Comparison of ENCODE assay signal across 13 cellular contexts in the genomic region with DNA sequence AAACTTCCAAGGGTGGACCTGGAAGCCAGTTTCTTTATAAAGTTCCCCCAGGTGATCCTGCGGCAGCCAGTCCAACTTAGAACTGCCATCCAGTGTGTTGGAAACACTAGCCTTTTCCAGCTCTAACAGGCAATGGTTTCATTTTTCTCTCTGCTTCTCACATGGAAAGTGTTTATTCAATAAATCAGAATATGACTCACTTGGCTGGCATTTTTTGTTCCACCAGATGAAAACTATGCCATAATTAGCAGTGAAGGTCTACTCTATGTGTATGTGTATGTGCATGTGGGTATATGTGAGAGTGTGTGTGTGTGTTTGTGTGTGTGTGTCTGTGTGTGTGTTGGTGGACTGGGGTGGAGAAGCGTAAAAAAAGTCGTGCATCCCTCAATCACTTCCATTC.
DNase-seq lines count a peak whose midpoint lies in the region; ATAC-seq, FAIRE-seq and TF ChIP-seq lines count a peak whose summit lies in the region.
"Had no signal": no experiment of that assay in that cellular context is flagged by ENCODE, and none has a peak within 500 bp of the region (broad histone marks: within the 10 kb centered on the region; RNA-seq: fewer than 3 reads in every experiment).

No MANE protein-coding gene starts in this region.

- H3K4me3 Mint-ChIP-seq in astrocyte (ENCODE audit: unreplicated experiment), result no peak overlapping the region
- H3K4me3 Mint-ChIP-seq: activated CD8-positive, alpha-beta T cell treated with anti-CD3 and anti-CD28 coated beads, Interleukin-2, amount 10 ng/mL, durations not matched to agents 7 days and 5 days; naive B cell had no signal

- no peak overlapping the region for H3K4me3 ChIP-seq in astrocyte (ENCODE audit: insufficient read depth, low read depth, low read length)
- no peak overlapping the region for H3K4me3 ChIP-seq in gastroesophageal sphincter
- no peak overlapping the region for H3K4me3 ChIP-seq in stomach smooth muscle (ENCODE audit: low read length in 2 of 2)
- H3K4me3 ChIP-seq in mucosa of descending colon, result no peak overlapping the region

- WGBS in gastroesophageal sphincter (ENCODE audit: low coverage in 1 of 2), 2 donors, result 33 to 58% methylated on average over 1 to 3 of the region's 3 CpGs

- peaks cover 34% of the 10 kb centered on the region for H3K4me1 Mint-ChIP-seq in astrocyte (ENCODE audit: low read depth, unreplicated experiment)
- H3K4me1 Mint-ChIP-seq: naive B cell had no signal

- no peaks in the 10 kb centered on the region for H3K27me3 Mint-ChIP-seq in astrocyte (ENCODE audit: low read depth, unreplicated experiment)

- DNase-seq in GM04503 (ENCODE audit: low read depth) (peak; percentile 64), astrocyte (ENCODE audit: low read depth) (peak; percentile 92), mucosa of descending colon (no peak), GM19240 (ENCODE audit: insufficient read length, low spot score) (no peak), islet precursor cell (no peak)
- DNase-seq: activated CD8-positive, alpha-beta T cell treated with anti-CD3 and anti-CD28 coated beads, Interleukin-2, amount 10 ng/mL, durations not matched to agents 7 days and 5 days; naive B cell; NCI-H510A; substantia nigra had no signal

- no peak for TF ChIP-seq EP300 in gastroesophageal sphincter (IDR thresholded peaks at IDR 0.05)

- H3K9me3 ChIP-seq in astrocyte (ENCODE audit: insufficient read depth, low read depth, low read length) (no peaks in the 10 kb centered on the region), gastroesophageal sphincter (no peaks in the 10 kb centered on the region), stomach smooth muscle (ENCODE audit: control insufficient read depth in 2 of 2, low read length in 2 of 2) (no peaks in the 10 kb centered on the region), mucosa of descending colon (no peaks in the 10 kb centered on the region)

- H3K9ac ChIP-seq in astrocyte (ENCODE audit: low read length) (peak overlapping the region; percentile 35), stomach smooth muscle (ENCODE audit: low read length in 2 of 2) (no peak overlapping the region)
- H3K9ac ChIP-seq: KMS-11 had no signal

- TF ChIP-seq CTCF in astrocyte (IDR thresholded peaks at IDR 0.05; ENCODE audit: insufficient read depth, low read depth, low read length) (no peak), gastroesophageal sphincter (IDR thresholded peaks at IDR 0.05) (no peak), mucosa of descending colon (IDR thresholded peaks at IDR 0.05) (no peak)

- H2AFZ ChIP-seq in astrocyte (ENCODE audit: low read depth, low read length), result peak overlapping the region; percentile 7

- peak; percentile 79 for FAIRE-seq in astrocyte (lab: Jason Lieb, UNC)

- no peaks in the 10 kb centered on the region for H3K36me3 ChIP-seq in astrocyte (ENCODE audit: insufficient read depth, low read length)
- no peaks in the 10 kb centered on the region for H3K36me3 ChIP-seq in gastroesophageal sphincter
- no peaks in the 10 kb centered on the region for H3K36me3 ChIP-seq in stomach smooth muscle (ENCODE audit: control insufficient read depth in 2 of 2, insufficient read depth in 2 of 2, low read length in 2 of 2)
- H3K36me3 ChIP-seq in mucosa of descending colon (ENCODE audit: low read depth), result no peaks in the 10 kb centered on the region

- H3K4me2 ChIP-seq in astrocyte (ENCODE audit: low read length), result peak overlapping the region; percentile 70
- H3K4me2 ChIP-seq: KMS-11 had no signal

- no peaks in the 10 kb centered on the region for H3K36me3 Mint-ChIP-seq in astrocyte (ENCODE audit: low read depth, unreplicated experiment)
- H3K36me3 Mint-ChIP-seq: naive B cell had no signal

- H3K27ac ChIP-seq in astrocyte (ENCODE audit: low read depth, low read length), result peak overlapping the region; percentile 59
- peak overlapping the region; percentile 71 to 84 (median 75) for H3K27ac ChIP-seq in gastroesophageal sphincter
- peak overlapping the region; percentile 62 for H3K27ac ChIP-seq in stomach smooth muscle (ENCODE audit: low read length)
- H3K27ac ChIP-seq: KMS-11 had no signal

- H3K4me1 ChIP-seq in astrocyte (ENCODE audit: insufficient read depth, low read length) (peaks cover 26% of the 10 kb centered on the region), gastroesophageal sphincter (peaks cover 15 to 76% (median 23%) of the 10 kb centered on the region in 3 donors), stomach smooth muscle (ENCODE audit: control insufficient read depth, insufficient read depth, low read length) (peaks cover 26% of the 10 kb centered on the region), mucosa of descending colon (ENCODE audit: low read depth) (no peaks in the 10 kb centered on the region)

- no peaks in the 10 kb centered on the region for H4K20me1 ChIP-seq in astrocyte (ENCODE audit: insufficient read depth, low read length)

- peak overlapping the region; percentile 72 for H3K27ac Mint-ChIP-seq in astrocyte (ENCODE audit: unreplicated experiment)
- H3K27ac Mint-ChIP-seq: activated CD8-positive, alpha-beta T cell treated with anti-CD3 and anti-CD28 coated beads, Interleukin-2, amount 10 ng/mL, durations not matched to agents 7 days and 5 days; naive B cell had no signal

- no peaks in the 10 kb centered on the region for H3K27me3 ChIP-seq in astrocyte (ENCODE audit: insufficient read depth, low read length)
- no peaks in the 10 kb centered on the region for H3K27me3 ChIP-seq in gastroesophageal sphincter
- H3K27me3 ChIP-seq in stomach smooth muscle (ENCODE audit: control insufficient read depth in 1 of 2, insufficient read depth in 2 of 2, low read length in 2 of 2), result no peaks in the 10 kb centered on the region

- TF ChIP-seq POLR2A in gastroesophageal sphincter (IDR thresholded peaks at IDR 0.05), result no peak

- ATAC-seq in gastroesophageal sphincter (no peak), mucosa of descending colon (no peak), HG03439 (IDR thresholded peaks at IDR 0.05; ENCODE audit: unreplicated experiment) (no peak)
- ATAC-seq: activated CD8-positive, alpha-beta T cell treated with anti-CD3 and anti-CD28 coated beads, Interleukin-2, amount 10 ng/mL, durations not matched to agents 7 days and 5 days had no signal

- H3K9me3 Mint-ChIP-seq in astrocyte (ENCODE audit: unreplicated experiment), result no peaks in the 10 kb centered on the region
- H3K9me3 Mint-ChIP-seq: naive B cell had no signal

- intact Hi-C loops in mucosa of descending colon (cut with DNase I, micrococcal nuclease), result no loop called here

- no peaks in the 10 kb centered on the region for H3K79me2 ChIP-seq in astrocyte (ENCODE audit: insufficient read depth, low read length)

Comparison
In these comparisons a context has a peak if more than half of its experiments do, and no peak if none do; other contexts are left out.
1. DNase-seq: peak in GM04503 (single experiment) and astrocyte (single experiment); none in mucosa of descending colon (0 of 3), GM19240 (single experiment) and islet precursor cell (single experiment).
2. Peak in every context shown above with its lines, with median percentiles within 50 percentile points of each other: H3K27ac ChIP-seq.